22 cellular contexts compared by ENCODE assay signal in genomic region chr17:63798572-63799113, GRCh38. TPM values are rescaled to one million over a fixed set of nuclear protein-coding genes. Genes with fewer than 3 reads are reported as not detected.
A peak's percentile ranks its signal among the peaks of the same experiment; 100 is the strongest.
DNase-seq lines count a peak whose midpoint lies in the region; ATAC-seq, FAIRE-seq and TF ChIP-seq lines count a peak whose summit lies in the region.
"Had no signal": no experiment of that assay in that cellular context is flagged by ENCODE, and none has a peak within 500 bp of the region (broad histone marks: within the 10 kb centered on the region; RNA-seq: fewer than 3 reads in every experiment).

No MANE protein-coding gene starts in this region.

- H3K27ac ChIP-seq in HepG2 (ENCODE audit: extremely low read length, insufficient read depth, low read length) (no peak overlapping the region), right lobe of liver (no peak overlapping the region), SK-N-SH (ENCODE audit: low read depth in 2 of 2, low read length in 1 of 2) (peak overlapping the region; percentile 5 to 17; a peak in 2 of 4 replicates)
- H3K27ac ChIP-seq: 22Rv1, HL-60 had no signal

- H4K20me1 ChIP-seq in HepG2 (ENCODE audit: insufficient read depth, low read length) (peaks cover 4% of the 10 kb centered on the region; the same call in 1 of the 2 replicates), SK-N-SH (ENCODE audit: insufficient read depth) (peaks cover 20% of the 10 kb centered on the region)

- H3K79me2 ChIP-seq in HepG2 (ENCODE audit: insufficient read depth, low read length): peaks cover 6% of the 10 kb centered on the region
- H3K79me2 ChIP-seq in SK-N-SH (ENCODE audit: insufficient read depth): peaks cover 92% of the 10 kb centered on the region

- H3K4me1 ChIP-seq in HepG2 (ENCODE audit: insufficient read depth, low read length): no peaks in the 10 kb centered on the region
- no peaks in the 10 kb centered on the region for H3K4me1 ChIP-seq in right lobe of liver
- peaks cover 0 to 5% of the 10 kb centered on the region in 2 experiments; a peak in 2 of 4 replicates for H3K4me1 ChIP-seq in SK-N-SH (ENCODE audit: control insufficient read depth in 1 of 2, insufficient read depth in 2 of 2, low read depth in 1 of 2, low read length in 1 of 2)
- H3K4me1 ChIP-seq: BE2C had no signal

- no peak for FAIRE-seq in HepG2 (lab: Jason Lieb, UNC)
- FAIRE-seq: GM12878, H1 had no signal

- H2AFZ ChIP-seq in HepG2 (ENCODE audit: low read length) (no peak overlapping the region), SK-N-SH (ENCODE audit: low read depth) (no peak overlapping the region)

- DNase-seq in HepG2 (ENCODE audit: low spot score) (no peak), right lobe of liver (no peak), SK-N-SH (no peak), fibroblast of peridontal ligament (ENCODE audit: extremely low read depth) (peak; percentile 33), RKO (ENCODE audit: low spot score) (no peak), NCI-H2171 treated with DMSO at 0.1 percent for 48 hours (lab: John Stamatoyannopoulos, UW) (no peak)
- DNase-seq in activated CD4-positive, alpha-beta T cell treated with anti-CD3 and anti-CD28 coated beads for 48 hours: no peak
- DNase-seq: BE2C; C1 segment of cervical spinal cord; CD4-positive, CD25-positive, alpha-beta regulatory T cell; CD8-positive, alpha-beta memory T cell; COR-L47; DMS 273 treated with DMSO at 0.1 percent for 48 hours; DMS53; DND-41; EL; H9; HFFc6 had no signal

- CTCF ChIA-PET in HepG2 (lab: Yijun Ruan, JAX; ENCODE audit: low intra/inter-chr PET ratio, low total read pairs) (no interaction called here), SK-N-SH (lab: Yijun Ruan, JAX) (interaction anchor here (0.6 to 2.4 kb wide), 10 partner anchors 11 to 373 kb away, joined by 3 to 9 read pairs (median 4); partner anchors contain the start of genes CCDC47 and DDX42)

- H3K9me3 ChIP-seq in HepG2 (ENCODE audit: low read length) (no peaks in the 10 kb centered on the region), right lobe of liver (no peaks in the 10 kb centered on the region), SK-N-SH (no peaks in the 10 kb centered on the region)
- H3K9me3 ChIP-seq: BE2C had no signal

- ATAC-seq in HepG2 (peak; percentile 51), right lobe of liver (no peak)
- ATAC-seq: GM12878 had no signal

- H3K4me3 ChIP-seq in HepG2 (replicated peaks in 1 of 3; ENCODE audit: insufficient read depth in 1 of 3, low read depth in 2 of 3, low read length in 3 of 3): no peak overlapping the region
- H3K4me3 ChIP-seq in right lobe of liver: no peak overlapping the region
- H3K4me3 ChIP-seq in SK-N-SH (ENCODE audit: low read depth in 2 of 2, low read length in 1 of 2): no peak overlapping the region
- H3K4me3 ChIP-seq: GM12878 had no signal

- peaks cover 22% of the 10 kb centered on the region for H3F3A ChIP-seq in SK-N-SH (replicated peaks; ENCODE audit: insufficient read depth)

- no peaks in the 10 kb centered on the region for H3K9me2 ChIP-seq in SK-N-SH

- H3K27me3 ChIP-seq in HepG2 (ENCODE audit: control insufficient read depth in 1 of 2, insufficient read depth in 2 of 2, low read length in 2 of 2) (no peaks in the 10 kb centered on the region), right lobe of liver (no peaks in the 10 kb centered on the region), SK-N-SH (ENCODE audit: insufficient read depth) (no peaks in the 10 kb centered on the region)
- H3K27me3 ChIP-seq: BE2C had no signal

- BruUV-seq in HepG2 (replicated peaks; lab: Mats Ljungman, UMichigan): no TSS peak

- TF ChIP-seq RAD21 in HepG2 (CRISPR knock-in tag; IDR thresholded peaks at IDR 0.05) (no peak), SK-N-SH (IDR thresholded peaks at IDR 0.05; ENCODE audit: low read length) (no peak)

- H3K9ac ChIP-seq in HepG2 (ENCODE audit: insufficient read depth, low read depth, low read length) (no peak overlapping the region), SK-N-SH (no peak overlapping the region)

- H3K4me2 ChIP-seq in HepG2 (ENCODE audit: low read depth, low read length) (no peak overlapping the region), SK-N-SH (no peak overlapping the region)

- POLR2A ChIA-PET in HepG2 (lab: Yijun Ruan, JAX): interaction anchor here (1.2 to 2.2 kb wide), 2 partner anchors 11 to 25 kb away, joined by 3 to 10 read pairs; partner anchors contain the start of genes CCDC47 and DDX42
- POLR2A ChIA-PET in SK-N-SH (lab: Yijun Ruan, JAX): interaction anchor here (0.8 to 3.2 kb wide), 3 partner anchors 13 to 25 kb away, joined by 3 to 8 read pairs (median 4); partner anchors contain the start of genes CCDC47 and DDX42

- in situ Hi-C loops in HepG2 (cut with HindIII; ENCODE audit: extremely low pct_ligation_motif_present, low pct_unique_long_range_greater_than_20kb): no loop called here

- 85% methylated on average over 3 of the region's 3 CpGs for WGBS in HepG2 (ENCODE audit: low lambda C conversion rate)
- 96% methylated on average over 3 of the region's 3 CpGs for WGBS in right lobe of liver (ENCODE audit: insufficient coverage, low coverage, low lambda C conversion rate, missing lambda C conversion rate)
- 80% methylated on average over 3 of the region's 3 CpGs for WGBS in SK-N-SH (ENCODE audit: low lambda C conversion rate)

- TF ChIP-seq EP300 in HepG2 (IDR thresholded peaks at IDR 0.05; ENCODE audit: low read depth in 2 of 2, low read length in 2 of 2) (no peak), HepG2 (CRISPR knock-in tag; IDR thresholded peaks at IDR 0.05; ENCODE audit: borderline replicate concordance) (no peak), SK-N-SH (IDR thresholded peaks at IDR 0.05; ENCODE audit: borderline replicate concordance in 1 of 2, low read depth in 1 of 2, low read length in 1 of 2) (no peak)

- intact Hi-C loops in HepG2 (cut with micrococcal nuclease; ENCODE audit: unreplicated experiment): no loop called here
- intact Hi-C loops in right lobe of liver (cut with DNase I): no loop called here

- TF ChIP-seq CTCF in HepG2 (CRISPR knock-in tag; IDR thresholded peaks at IDR 0.05) (no peak), right lobe of liver (IDR thresholded peaks at IDR 0.05) (no peak), SK-N-SH (IDR thresholded peaks at IDR 0.05) (no peak)

- TF ChIP-seq POLR2A in HepG2 (IDR thresholded peaks at IDR 0.05; ENCODE audit: insufficient read depth in 1 of 2, low read depth in 2 of 2, low read length in 2 of 2) (no peak), right lobe of liver (IDR thresholded peaks at IDR 0.05) (no peak)

- H3K36me3 ChIP-seq in HepG2 (replicated peaks in 1 of 2; ENCODE audit: control insufficient read depth in 1 of 2, insufficient read depth in 2 of 2, low read length in 2 of 2) (peaks cover 48 to 97% of the 10 kb centered on the region in 2 experiments), right lobe of liver (peaks cover 8 to 94% (median 46%) of the 10 kb centered on the region in 4 donors), SK-N-SH (replicated peaks in 1 of 2; ENCODE audit: control insufficient read depth in 1 of 2, insufficient read depth in 2 of 2, low read length in 1 of 2) (peaks cover 85 to 98% of the 10 kb centered on the region in 2 experiments)

RNA-seq across cellular contexts. Expression of gene DDX42, which starts 24.7 kb away (rescaled TPM):
- total RNA-seq in HepG2 (2016; rRNA removed; fragmentation: Illumina TruSeq; extraction: Trizol) (81.5 and 87.2 TPM in 2 replicates), right lobe of liver (10 to 100 TPM; 28.5 to 45.2 (median 36.2) TPM)
- total RNA-seq in HepG2 (2016; cell fraction: cytosol; rRNA removed; fragmentation: Illumina TruSeq; extraction: Trizol; ENCODE audit: low read depth): 29.4 and 40.6 TPM in 2 replicates
- 78.3 and 81.1 TPM in 2 replicates for total RNA-seq in HepG2 (2016; cell fraction: insoluble cytoplasmic fraction; rRNA removed; fragmentation: Illumina TruSeq; extraction: Trizol)
- total RNA-seq in HepG2 (2016; cell fraction: membrane; rRNA removed; fragmentation: Illumina TruSeq; extraction: Trizol): 42.5 and 44.3 TPM in 2 replicates
- total RNA-seq in HepG2 (2016; cell fraction: nucleus; rRNA removed; fragmentation: Illumina TruSeq; extraction: Trizol): 143 and 164 TPM in 2 replicates
- polyA plus RNA-seq in HepG2 (2011; rRNA removed) (92.9 and 104 TPM in 2 replicates), SK-N-SH (2012; rRNA removed) (115 and 143 TPM in 2 replicates)
- polyA plus RNA-seq in HepG2 (2011; cell fraction: cytosol; rRNA removed): 28.9 and 41.0 TPM in 2 replicates
- polyA plus RNA-seq in HepG2 (2011; cell fraction: nucleus; rRNA removed): 278 and 375 TPM in 2 replicates
- 110 and 116 TPM in 2 replicates for polyA plus RNA-seq in HepG2 (2012)
- polyA plus RNA-seq in HepG2 (2016; cell fraction: cytosol; fragmentation: Illumina TruSeq; extraction: Trizol; ENCODE audit: low read depth): 6.4 and 8.6 TPM in 2 replicates
- 109 TPM in 2 replicates for polyA plus RNA-seq in HepG2 (2016; cell fraction: insoluble cytoplasmic fraction; fragmentation: Illumina TruSeq; extraction: Trizol; ENCODE audit: low read depth)
- polyA plus RNA-seq in HepG2 (2016; cell fraction: membrane; fragmentation: Illumina TruSeq; extraction: Trizol; ENCODE audit: low read depth): 21.9 and 25.7 TPM in 2 replicates
- 292 and 329 TPM in 2 replicates for polyA plus RNA-seq in HepG2 (2016; cell fraction: nucleus; fragmentation: Illumina TruSeq; extraction: Trizol; ENCODE audit: insufficient read depth, low read depth)
- 22.3 and 35.8 TPM in 2 replicates for polyA minus RNA-seq in HepG2 (2011; rRNA and poly(A)+ RNA removed; ENCODE audit: low replicate concordance)
- 39.0 and 47.1 TPM in 2 replicates for polyA minus RNA-seq in HepG2 (2011; cell fraction: cytosol; rRNA and poly(A)+ RNA removed)
- polyA minus RNA-seq in HepG2 (2011; cell fraction: nucleus; rRNA and poly(A)+ RNA removed): 292 and 335 TPM in 2 replicates
- 88.6 and 100 TPM in 2 replicates for polyA plus RNA-seq in SK-N-SH (2012; cell fraction: cytosol; rRNA removed)
- polyA plus RNA-seq in SK-N-SH (2012; cell fraction: nucleus; rRNA removed): 286 and 396 TPM in 2 replicates

RNA-seq across cellular contexts. Expression of gene CCDC47, which starts 25.2 kb away (rescaled TPM):
- 61.6 and 99.5 TPM in 2 replicates for total RNA-seq in HepG2 (2016; rRNA removed; fragmentation: Illumina TruSeq; extraction: Trizol)
- 14.7 and 18.1 TPM in 2 replicates for total RNA-seq in HepG2 (2016; cell fraction: cytosol; rRNA removed; fragmentation: Illumina TruSeq; extraction: Trizol; ENCODE audit: low read depth)
- total RNA-seq in HepG2 (2016; cell fraction: insoluble cytoplasmic fraction; rRNA removed; fragmentation: Illumina TruSeq; extraction: Trizol): 56.1 and 100 TPM in 2 replicates
- total RNA-seq in HepG2 (2016; cell fraction: membrane; rRNA removed; fragmentation: Illumina TruSeq; extraction: Trizol): 15.1 and 20.6 TPM in 2 replicates
- 87.9 and 101 TPM in 2 replicates for total RNA-seq in HepG2 (2016; cell fraction: nucleus; rRNA removed; fragmentation: Illumina TruSeq; extraction: Trizol)
- 54.4 and 59.3 TPM in 2 replicates for polyA plus RNA-seq in HepG2 (2011; rRNA removed)
- 31.9 and 50.0 TPM in 2 replicates for polyA plus RNA-seq in HepG2 (2011; cell fraction: cytosol; rRNA removed)
- polyA plus RNA-seq in HepG2 (2011; cell fraction: nucleus; rRNA removed): 16.9 and 28.0 TPM in 2 replicates
- 84.0 and 93.9 TPM in 2 replicates for polyA plus RNA-seq in HepG2 (2012)
- 4.5 and 4.6 TPM in 2 replicates for polyA plus RNA-seq in HepG2 (2016; cell fraction: cytosol; fragmentation: Illumina TruSeq; extraction: Trizol; ENCODE audit: low read depth)
- polyA plus RNA-seq in HepG2 (2016; cell fraction: insoluble cytoplasmic fraction; fragmentation: Illumina TruSeq; extraction: Trizol; ENCODE audit: low read depth): 48.5 and 55.2 TPM in 2 replicates
- polyA plus RNA-seq in HepG2 (2016; cell fraction: membrane; fragmentation: Illumina TruSeq; extraction: Trizol; ENCODE audit: low read depth): 7.8 and 9.6 TPM in 2 replicates
- 108 and 115 TPM in 2 replicates for polyA plus RNA-seq in HepG2 (2016; cell fraction: nucleus; fragmentation: Illumina TruSeq; extraction: Trizol; ENCODE audit: insufficient read depth, low read depth)
- 19.5 and 38.0 TPM in 2 replicates for polyA minus RNA-seq in HepG2 (2011; rRNA and poly(A)+ RNA removed; ENCODE audit: low replicate concordance)
- polyA minus RNA-seq in HepG2 (2011; cell fraction: cytosol; rRNA and poly(A)+ RNA removed): 45.4 and 57.4 TPM in 2 replicates
- polyA minus RNA-seq in HepG2 (2011; cell fraction: nucleus; rRNA and poly(A)+ RNA removed): 39.5 and 51.5 TPM in 2 replicates
- 10 to 100 TPM; 45.7 to 69.9 (median 63.6) TPM for total RNA-seq in right lobe of liver
- 76.6 and 90.7 TPM in 2 replicates for polyA plus RNA-seq in SK-N-SH (2012; rRNA removed)
- 109 and 134 TPM in 2 replicates for polyA plus RNA-seq in SK-N-SH (2012; cell fraction: cytosol; rRNA removed)
- 48.9 and 56.0 TPM in 2 replicates for polyA plus RNA-seq in SK-N-SH (2012; cell fraction: nucleus; rRNA removed)

RNA-seq across cellular contexts. Expression of gene PSMC5, which starts 28.6 kb away (rescaled TPM):
- 35.3 and 81.4 TPM in 2 replicates for total RNA-seq in HepG2 (2016; rRNA removed; fragmentation: Illumina TruSeq; extraction: Trizol)
- total RNA-seq in HepG2 (2016; cell fraction: cytosol; rRNA removed; fragmentation: Illumina TruSeq; extraction: Trizol; ENCODE audit: low read depth): 26.4 and 26.8 TPM in 2 replicates
- total RNA-seq in HepG2 (2016; cell fraction: insoluble cytoplasmic fraction; rRNA removed; fragmentation: Illumina TruSeq; extraction: Trizol): 36.7 and 82.1 TPM in 2 replicates
- 47.6 and 57.8 TPM in 2 replicates for total RNA-seq in HepG2 (2016; cell fraction: membrane; rRNA removed; fragmentation: Illumina TruSeq; extraction: Trizol)
- total RNA-seq in HepG2 (2016; cell fraction: nucleus; rRNA removed; fragmentation: Illumina TruSeq; extraction: Trizol): 44.2 and 45.4 TPM in 2 replicates
- 109 and 128 TPM in 2 replicates for polyA plus RNA-seq in HepG2 (2011; rRNA removed)
- polyA plus RNA-seq in HepG2 (2011; cell fraction: cytosol; rRNA removed): 161 and 185 TPM in 2 replicates
- polyA plus RNA-seq in HepG2 (2011; cell fraction: nucleus; rRNA removed): 101 and 112 TPM in 2 replicates
- polyA plus RNA-seq in HepG2 (2012): 105 and 121 TPM in 2 replicates
- polyA plus RNA-seq in HepG2 (2016; cell fraction: cytosol; fragmentation: Illumina TruSeq; extraction: Trizol; ENCODE audit: low read depth): 73.3 and 91.2 TPM in 2 replicates
- 308 and 321 TPM in 2 replicates for polyA plus RNA-seq in HepG2 (2016; cell fraction: insoluble cytoplasmic fraction; fragmentation: Illumina TruSeq; extraction: Trizol; ENCODE audit: low read depth)
- 94.9 and 101 TPM in 2 replicates for polyA plus RNA-seq in HepG2 (2016; cell fraction: membrane; fragmentation: Illumina TruSeq; extraction: Trizol; ENCODE audit: low read depth)
- polyA plus RNA-seq in HepG2 (2016; cell fraction: nucleus; fragmentation: Illumina TruSeq; extraction: Trizol; ENCODE audit: insufficient read depth, low read depth): 157 and 164 TPM in 2 replicates
- 77.4 and 190 TPM in 2 replicates for polyA minus RNA-seq in HepG2 (2011; rRNA and poly(A)+ RNA removed; ENCODE audit: low replicate concordance)
- polyA minus RNA-seq in HepG2 (2011; cell fraction: cytosol; rRNA and poly(A)+ RNA removed): 66.7 and 67.7 TPM in 2 replicates
- 86.9 and 103 TPM in 2 replicates for polyA minus RNA-seq in HepG2 (2011; cell fraction: nucleus; rRNA and poly(A)+ RNA removed)
- total RNA-seq in right lobe of liver: 10 to 100 TPM; 52.7 to 70.9 (median 66.5) TPM
- 424 and 468 TPM in 2 replicates for polyA plus RNA-seq in SK-N-SH (2012; rRNA removed)
- polyA plus RNA-seq in SK-N-SH (2012; cell fraction: cytosol; rRNA removed): 441 and 497 TPM in 2 replicates
- polyA plus RNA-seq in SK-N-SH (2012; cell fraction: nucleus; rRNA removed): 369 and 384 TPM in 2 replicates

RNA-seq across cellular contexts. Expression of gene FTSJ3, which starts 28.8 kb away (rescaled TPM):
- 55.8 and 64.2 TPM in 2 replicates for total RNA-seq in HepG2 (2016; rRNA removed; fragmentation: Illumina TruSeq; extraction: Trizol)
- 10.7 and 13.3 TPM in 2 replicates for total RNA-seq in HepG2 (2016; cell fraction: cytosol; rRNA removed; fragmentation: Illumina TruSeq; extraction: Trizol; ENCODE audit: low read depth)
- 51.6 and 62.8 TPM in 2 replicates for total RNA-seq in HepG2 (2016; cell fraction: insoluble cytoplasmic fraction; rRNA removed; fragmentation: Illumina TruSeq; extraction: Trizol)
- total RNA-seq in HepG2 (2016; cell fraction: membrane; rRNA removed; fragmentation: Illumina TruSeq; extraction: Trizol): 14.6 and 17.3 TPM in 2 replicates
- total RNA-seq in HepG2 (2016; cell fraction: nucleus; rRNA removed; fragmentation: Illumina TruSeq; extraction: Trizol): 57.2 and 58.7 TPM in 2 replicates
- 26.0 and 33.3 TPM in 2 replicates for polyA plus RNA-seq in HepG2 (2011; rRNA removed)
- polyA plus RNA-seq in HepG2 (2011; cell fraction: cytosol; rRNA removed): 34.7 and 35.1 TPM in 2 replicates
- 50.8 and 55.2 TPM in 2 replicates for polyA plus RNA-seq in HepG2 (2011; cell fraction: nucleus; rRNA removed)
- 29.8 and 30.3 TPM in 2 replicates for polyA plus RNA-seq in HepG2 (2012)
- 4.3 and 4.9 TPM in 2 replicates for polyA plus RNA-seq in HepG2 (2016; cell fraction: cytosol; fragmentation: Illumina TruSeq; extraction: Trizol; ENCODE audit: low read depth)
- 43.6 and 49.4 TPM in 2 replicates for polyA plus RNA-seq in HepG2 (2016; cell fraction: insoluble cytoplasmic fraction; fragmentation: Illumina TruSeq; extraction: Trizol; ENCODE audit: low read depth)
- 6.8 and 10.2 TPM in 2 replicates for polyA plus RNA-seq in HepG2 (2016; cell fraction: membrane; fragmentation: Illumina TruSeq; extraction: Trizol; ENCODE audit: low read depth)
- polyA plus RNA-seq in HepG2 (2016; cell fraction: nucleus; fragmentation: Illumina TruSeq; extraction: Trizol; ENCODE audit: insufficient read depth, low read depth): 88.3 and 89.9 TPM in 2 replicates
- 56.8 and 112 TPM in 2 replicates for polyA minus RNA-seq in HepG2 (2011; rRNA and poly(A)+ RNA removed; ENCODE audit: low replicate concordance)
- 19.9 and 23.5 TPM in 2 replicates for polyA minus RNA-seq in HepG2 (2011; cell fraction: cytosol; rRNA and poly(A)+ RNA removed)
- 74.9 and 77.7 TPM in 2 replicates for polyA minus RNA-seq in HepG2 (2011; cell fraction: nucleus; rRNA and poly(A)+ RNA removed)
- 10 to 100 TPM; 12.9 to 25.9 (median 19.0) TPM for total RNA-seq in right lobe of liver
- 148 and 180 TPM in 2 replicates for polyA plus RNA-seq in SK-N-SH (2012; rRNA removed)
- 147 and 150 TPM in 2 replicates for polyA plus RNA-seq in SK-N-SH (2012; cell fraction: cytosol; rRNA removed)
- 242 and 303 TPM in 2 replicates for polyA plus RNA-seq in SK-N-SH (2012; cell fraction: nucleus; rRNA removed)

RNA-seq across cellular contexts. Expression of gene SMARCD2, which starts 43.8 kb away (rescaled TPM):
- total RNA-seq in HepG2 (2016; rRNA removed; fragmentation: Illumina TruSeq; extraction: Trizol) (139 and 150 TPM in 2 replicates), right lobe of liver (10 to 100 TPM; 23.8 to 94.5 (median 59.5) TPM)
- total RNA-seq in HepG2 (2016; cell fraction: cytosol; rRNA removed; fragmentation: Illumina TruSeq; extraction: Trizol; ENCODE audit: low read depth): 76.2 and 86.8 TPM in 2 replicates
- 128 and 151 TPM in 2 replicates for total RNA-seq in HepG2 (2016; cell fraction: insoluble cytoplasmic fraction; rRNA removed; fragmentation: Illumina TruSeq; extraction: Trizol)
- total RNA-seq in HepG2 (2016; cell fraction: membrane; rRNA removed; fragmentation: Illumina TruSeq; extraction: Trizol): 149 and 160 TPM in 2 replicates
- total RNA-seq in HepG2 (2016; cell fraction: nucleus; rRNA removed; fragmentation: Illumina TruSeq; extraction: Trizol): 82.7 and 98.0 TPM in 2 replicates
- polyA plus RNA-seq in HepG2 (2011; rRNA removed) (122 and 128 TPM in 2 replicates), SK-N-SH (2012; rRNA removed) (89.1 and 106 TPM in 2 replicates)
- 72.8 and 84.6 TPM in 2 replicates for polyA plus RNA-seq in HepG2 (2011; cell fraction: cytosol; rRNA removed)
- polyA plus RNA-seq in HepG2 (2011; cell fraction: nucleus; rRNA removed): 173 and 200 TPM in 2 replicates
- 63.6 and 77.3 TPM in 2 replicates for polyA plus RNA-seq in HepG2 (2012)
- polyA plus RNA-seq in HepG2 (2016; cell fraction: cytosol; fragmentation: Illumina TruSeq; extraction: Trizol; ENCODE audit: low read depth): 73.5 and 77.2 TPM in 2 replicates
- polyA plus RNA-seq in HepG2 (2016; cell fraction: insoluble cytoplasmic fraction; fragmentation: Illumina TruSeq; extraction: Trizol; ENCODE audit: low read depth): 117 and 129 TPM in 2 replicates
- 114 and 124 TPM in 2 replicates for polyA plus RNA-seq in HepG2 (2016; cell fraction: membrane; fragmentation: Illumina TruSeq; extraction: Trizol; ENCODE audit: low read depth)
- polyA plus RNA-seq in HepG2 (2016; cell fraction: nucleus; fragmentation: Illumina TruSeq; extraction: Trizol; ENCODE audit: insufficient read depth, low read depth): 136 and 143 TPM in 2 replicates
- 89.3 and 195 TPM in 2 replicates for polyA minus RNA-seq in HepG2 (2011; rRNA and poly(A)+ RNA removed; ENCODE audit: low replicate concordance)
- polyA minus RNA-seq in HepG2 (2011; cell fraction: cytosol; rRNA and poly(A)+ RNA removed): 47.2 and 51.1 TPM in 2 replicates
- polyA minus RNA-seq in HepG2 (2011; cell fraction: nucleus; rRNA and poly(A)+ RNA removed): 79.8 and 97.2 TPM in 2 replicates
- polyA plus RNA-seq in SK-N-SH (2012; cell fraction: cytosol; rRNA removed): 62.3 and 82.2 TPM in 2 replicates
- polyA plus RNA-seq in SK-N-SH (2012; cell fraction: nucleus; rRNA removed): 84.7 and 121 TPM in 2 replicates

Comparison
In these comparisons a context has a peak if more than half of its experiments do, and no peak if none do; other contexts are left out.
1. H3K27ac ChIP-seq: peak in SK-N-SH (2 of 2); none in HepG2 (single experiment) and right lobe of liver (0 of 3).
2. Of the 25 proteins assayed by ChIP-seq in both HepG2 and SK-N-SH: peak only in HepG2: none; only in SK-N-SH: MXI1 and TCF12; in both: none; in neither: 23.